Comparison of ENCODE assay signal across 1 cellular context in the genomic region with DNA sequence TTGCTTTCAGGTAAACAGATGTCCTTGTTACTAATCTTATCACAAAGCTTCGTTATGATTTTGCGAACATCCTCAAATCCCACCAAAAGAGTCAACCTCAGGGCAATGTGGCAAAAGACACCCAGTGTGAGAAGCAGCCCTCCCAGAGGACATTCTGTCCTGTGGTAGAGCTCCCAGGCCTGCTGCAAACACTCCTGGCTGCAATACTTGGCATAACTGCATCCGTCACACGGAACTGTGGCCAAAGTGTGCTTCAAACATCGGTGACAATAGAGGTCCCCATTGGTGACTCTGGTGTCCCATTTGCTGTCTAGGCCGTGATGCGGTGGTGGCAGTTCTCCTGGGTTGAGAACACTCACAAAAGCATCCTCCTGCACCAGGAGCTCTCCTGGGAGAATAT.
TF ChIP-seq lines count a peak whose summit lies in the region.

No MANE protein-coding gene starts in this region.

TF ChIP-seq in HepG2, 621 proteins besides CTCF, POLR2A, EP300 and RAD21:
- no peak for TF ChIP-seq CHD4 (IDR thresholded peaks at IDR 0.05; ENCODE audit: borderline replicate concordance, low read length)
- TF ChIP-seq RAD51 (IDR thresholded peaks at IDR 0.05; ENCODE audit: borderline replicate concordance), result no peak
- no peak for TF ChIP-seq ZNF768 (CRISPR knock-in tag; IDR thresholded peaks at IDR 0.05)
- no peak for TF ChIP-seq ZNF766 (CRISPR knock-in tag; IDR thresholded peaks at IDR 0.05; ENCODE audit: borderline replicate concordance)
- no peak for TF ChIP-seq REXO4 (CRISPR knock-in tag; IDR thresholded peaks at IDR 0.05; ENCODE audit: borderline replicate concordance)
